ENCODE assay signal across 16 cellular contexts in genomic region chr19:4453232-4454179, GRCh38. TPM values are rescaled to one million over a fixed set of nuclear protein-coding genes. Genes with fewer than 3 reads are reported as not detected.
A peak's percentile ranks its signal among the peaks of the same experiment; 100 is the strongest.
DNase-seq lines count a peak whose midpoint lies in the region; ATAC-seq and TF ChIP-seq lines count a peak whose summit lies in the region.
"Had no signal": no experiment of that assay in that cellular context is flagged by ENCODE, and none has a peak within 500 bp of the region (broad histone marks: within the 10 kb centered on the region; RNA-seq: fewer than 3 reads in every experiment).

No MANE protein-coding gene starts in this region.

- H3K4me2 ChIP-seq in Karpas-422 (ENCODE audit: low read depth, low read length, poor library complexity, severe bottlenecking) = no peak overlapping the region
- H3K4me2 ChIP-seq: A549 had no signal

- H3K27ac Mint-ChIP-seq in dendritic cell treated with granulocyte-macrophage colony-stimulating factor and Interleukin-4, amounts not matched to agents 40 ng/mL and 50 ng/mL, for 4 days = peak overlapping the region; percentile 41
- H3K27ac Mint-ChIP-seq: CD4-positive, alpha-beta T cell had no signal

- peaks cover 80% of the 10 kb centered on the region for H3K36me3 Mint-ChIP-seq in dendritic cell treated with granulocyte-macrophage colony-stimulating factor and Interleukin-4, amounts not matched to agents 40 ng/mL and 50 ng/mL, for 4 days (ENCODE audit: low read depth)

- peaks cover 26% of the 10 kb centered on the region for H3K79me2 ChIP-seq in Karpas-422 (ENCODE audit: low read length)

- TF ChIP-seq POLR2A in gastrocnemius medialis (IDR thresholded peaks at IDR 0.05) = no peak

- no peak overlapping the region for H2AFZ ChIP-seq in Karpas-422 (ENCODE audit: low read length)

- peaks cover 49% of the 10 kb centered on the region for H3K4me1 Mint-ChIP-seq in dendritic cell treated with granulocyte-macrophage colony-stimulating factor and Interleukin-4, amounts not matched to agents 40 ng/mL and 50 ng/mL, for 4 days (ENCODE audit: low read depth)

- no peaks in the 10 kb centered on the region for H3K27me3 ChIP-seq in left ventricle myocardium inferior (ENCODE audit: low read depth)
- no peaks in the 10 kb centered on the region for H3K27me3 ChIP-seq in Karpas-422 (ENCODE audit: low read length)
- H3K27me3 ChIP-seq in gastrocnemius medialis = no peaks in the 10 kb centered on the region

- H3K27ac ChIP-seq in left ventricle myocardium inferior (replicated peaks) (peak overlapping the region; percentile 56), Karpas-422 (ENCODE audit: low read length) (peak overlapping the region; percentile 20; the same call in 1 of the 2 replicates), gastrocnemius medialis (peak overlapping the region in 3 of 4 donors; percentile 4 to 99 (median 95))
- H3K27ac ChIP-seq: A549 had no signal

- peaks cover 54% of the 10 kb centered on the region for H3K4me1 ChIP-seq in left ventricle myocardium inferior
- H3K4me1 ChIP-seq in Karpas-422 (ENCODE audit: low read length) = peaks cover 33% of the 10 kb centered on the region
- peaks cover 35 to 36% of the 10 kb centered on the region in 2 donors for H3K4me1 ChIP-seq in gastrocnemius medialis

- no peaks in the 10 kb centered on the region for H3K9me3 ChIP-seq in left ventricle myocardium inferior (replicated peaks)
- no peaks in the 10 kb centered on the region for H3K9me3 ChIP-seq in Karpas-422 (ENCODE audit: low read length)
- H3K9me3 ChIP-seq in gastrocnemius medialis = no peaks in the 10 kb centered on the region
- H3K9me3 ChIP-seq: A549 had no signal

- in situ Hi-C loops in gastrocnemius medialis (cut with MboI; ENCODE audit: low sequenced_read_pairs in 4 of 4) = no loop called here

- no peaks in the 10 kb centered on the region for H3K27me3 Mint-ChIP-seq in dendritic cell treated with granulocyte-macrophage colony-stimulating factor and Interleukin-4, amounts not matched to agents 40 ng/mL and 50 ng/mL, for 4 days
- H3K27me3 Mint-ChIP-seq: CD4-positive, alpha-beta T cell had no signal

- no peak overlapping the region for H3K4me3 Mint-ChIP-seq in dendritic cell treated with granulocyte-macrophage colony-stimulating factor and Interleukin-4, amounts not matched to agents 40 ng/mL and 50 ng/mL, for 4 days
- H3K4me3 Mint-ChIP-seq: CD4-positive, alpha-beta T cell had no signal

- intact Hi-C loops in left ventricle myocardium inferior (cut with micrococcal nuclease) = no loop called here
- intact Hi-C loops in cardiac septum (cut with DNase I) = no loop called here
- intact Hi-C loops in dendritic cell treated with granulocyte-macrophage colony-stimulating factor and Interleukin-4, amounts not matched to agents 40 ng/mL and 50 ng/mL, for 4 days (cut with micrococcal nuclease) = no loop called here
- intact Hi-C loops in gastrocnemius medialis (cut with DNase I; ENCODE audit: low total_unique reads) = loop anchor here (10.0 kb wide), 1 partner anchor 109 kb away; the partner anchor contains the start of gene MPND
- intact Hi-C loops in left colon (cut with DNase I, micrococcal nuclease) = no loop called here

- DNase-seq in left ventricle myocardium inferior (no peak), cardiac septum (ENCODE audit: low spot score) (no peak), Karpas-422 (no peak), gastrocnemius medialis (no peak), NCI-H345 treated with DMSO at 0.1 percent for 48 hours (lab: John Stamatoyannopoulos, UW; ENCODE audit: unreplicated experiment) (no peak), left colon (no peak)
- DNase-seq: Calu3; CD4-positive, alpha-beta T cell; DND-41; GF-D8; NCI-H2107; NCI-H226; NCI-H526 treated with DMSO at 0.1 percent for 48 hours had no signal

- H3K4me3 ChIP-seq in left ventricle myocardium inferior (no peak overlapping the region), Karpas-422 (ENCODE audit: low read length) (no peak overlapping the region), gastrocnemius medialis (no peak overlapping the region)
- H3K4me3 ChIP-seq: A549 had no signal

- TF ChIP-seq CTCF in left ventricle myocardium inferior (IDR thresholded peaks at IDR 0.05; ENCODE audit: borderline replicate concordance) = no peak
- no peak for TF ChIP-seq CTCF in gastrocnemius medialis (IDR thresholded peaks at IDR 0.05 in 4 of 5, conservative IDR thresholded peaks at IDR 0.05 in 1 of 5)

- peaks cover 9% of the 10 kb centered on the region for H4K20me1 ChIP-seq in Karpas-422 (ENCODE audit: insufficient read depth, low read depth, low read length)

- no peaks in the 10 kb centered on the region for H3K9me2 ChIP-seq in Karpas-422 (replicated peaks; ENCODE audit: insufficient read depth, low read length)

- no peak overlapping the region for H3K9ac ChIP-seq in Karpas-422 (ENCODE audit: low read length)

- H3K36me3 ChIP-seq in left ventricle myocardium inferior (peaks cover 59% of the 10 kb centered on the region), Karpas-422 (ENCODE audit: insufficient read depth, low read length) (peaks cover 8% of the 10 kb centered on the region), gastrocnemius medialis (peaks cover 0 to 38% of the 10 kb centered on the region in 2 donors)

- no peak for ATAC-seq in gastrocnemius medialis
- no peak for ATAC-seq in HG03159 (IDR thresholded peaks at IDR 0.05; ENCODE audit: unreplicated experiment)
- ATAC-seq in left colon = no peak
- ATAC-seq: A549 had no signal

- H3K9me3 Mint-ChIP-seq in dendritic cell treated with granulocyte-macrophage colony-stimulating factor and Interleukin-4, amounts not matched to agents 40 ng/mL and 50 ng/mL, for 4 days = no peaks in the 10 kb centered on the region
- H3K9me3 Mint-ChIP-seq: CD4-positive, alpha-beta T cell had no signal

RNA-seq across cellular contexts. Expression of gene UBXN6, which starts 4.1 kb away (rescaled TPM):
- total RNA-seq in left ventricle myocardium inferior (113 TPM), cardiac septum (102 TPM), gastrocnemius medialis (100 to 1,000 TPM in 3 of 4 donors, 10 to 100 TPM in 1; 93.8 to 230 (median 114) TPM), left colon (100 to 1,000 TPM in 1 of 2 donors, 10 to 100 TPM in 1; 90.4 to 104 TPM)
- total RNA-seq in Karpas-422 (2014; rRNA removed; shearing (Covaris generic); ENCODE audit: low replicate concordance) = 90.9 and 112 TPM in 2 replicates

RNA-seq across cellular contexts. Expression of gene HDGFL2, which starts 18.6 kb away (rescaled TPM):
- total RNA-seq in left ventricle myocardium inferior = 22.8 TPM
- 28.4 TPM for total RNA-seq in cardiac septum
- total RNA-seq in Karpas-422 (2014; rRNA removed; shearing (Covaris generic); ENCODE audit: low replicate concordance) = 49.9 and 81.2 TPM in 2 replicates
- total RNA-seq in gastrocnemius medialis = 10 to 100 TPM; 46.5 to 83.2 (median 56.1) TPM
- total RNA-seq in left colon = 10 to 100 TPM; 29.9 to 39.3 TPM

RNA-seq across cellular contexts. Expression of gene CHAF1A, which starts 51.1 kb away (rescaled TPM):
- total RNA-seq in left ventricle myocardium inferior (5.1 TPM), cardiac septum (5.1 TPM), gastrocnemius medialis (10 to 100 TPM in 2 of 4 donors, 1 to 10 TPM in 2; 7.3 to 15.8 (median 9.7) TPM), left colon (10 to 100 TPM in 1 of 2 donors, 1 to 10 TPM in 1; 10.0 to 15.5 TPM)
- total RNA-seq in Karpas-422 (2014; rRNA removed; shearing (Covaris generic); ENCODE audit: low replicate concordance) = 7.8 and 50.7 TPM in 2 replicates

RNA-seq across cellular contexts. Expression of gene SH3GL1, which starts 53.2 kb away (rescaled TPM):
- total RNA-seq in left ventricle myocardium inferior = 18.6 TPM
- 22.0 TPM for total RNA-seq in cardiac septum
- total RNA-seq in Karpas-422 (2014; rRNA removed; shearing (Covaris generic); ENCODE audit: low replicate concordance) = 12.8 and 13.4 TPM in 2 replicates
- total RNA-seq in gastrocnemius medialis = 10 to 100 TPM; 11.6 to 19.4 (median 15.8) TPM
- 10 to 100 TPM; 42.3 to 44.4 TPM for total RNA-seq in left colon

Comparison
In these comparisons a context has a peak if more than half of its experiments do, and no peak if none do; other contexts are left out.
1. H3K27ac ChIP-seq: peak in every context shown above with its lines; median percentile 95 in gastrocnemius medialis; 56 in left ventricle myocardium inferior; 20 in Karpas-422.